ENCODE assay signal across 1 cellular context in genomic region chr9:114156311-114156657, GRCh38.
TF ChIP-seq lines count a peak whose summit lies in the region.

No MANE protein-coding gene starts in this region.

TF ChIP-seq in HCT116, 20 proteins besides CTCF, POLR2A, EP300 and RAD21:
- TF ChIP-seq REST (IDR thresholded peaks at IDR 0.05; ENCODE audit: low read depth) (no peak), CEBPB (IDR thresholded peaks at IDR 0.05; ENCODE audit: low read depth) (no peak), SRF (IDR thresholded peaks at IDR 0.05; ENCODE audit: low read depth) (no peak), FOSL1 (IDR thresholded peaks at IDR 0.05; ENCODE audit: low read depth) (no peak), EZH2phosphoT487 (IDR thresholded peaks at IDR 0.05; ENCODE audit: borderline replicate concordance) (no peak), ELF1 (IDR thresholded peaks at IDR 0.05; ENCODE audit: borderline replicate concordance, low read depth) (no peak), TCF7L2 (IDR thresholded peaks at IDR 0.05; ENCODE audit: borderline replicate concordance, extremely low read depth, insufficient read depth, insufficient read length) (no peak), YY1 (IDR thresholded peaks at IDR 0.05; ENCODE audit: extremely low read depth, insufficient replicate concordance, low read depth, low read length) (no peak), ZNF274 (IDR thresholded peaks at IDR 0.05; ENCODE audit: low read depth, low read length) (no peak), CBX3 (IDR thresholded peaks at IDR 0.05; ENCODE audit: low read depth) (no peak), ZFX (IDR thresholded peaks at IDR 0.05) (no peak), SIN3A (IDR thresholded peaks at IDR 0.05; ENCODE audit: low read depth) (no peak), EZH2 (IDR thresholded peaks at IDR 0.05) (no peak), EGR1 (IDR thresholded peaks at IDR 0.05; ENCODE audit: low read depth) (no peak), MAX (IDR thresholded peaks at IDR 0.05) (no peak), JUND (IDR thresholded peaks at IDR 0.05) (no peak), SP1 (IDR thresholded peaks at IDR 0.05; ENCODE audit: low read depth) (no peak), POLR2AphosphoS5 (IDR thresholded peaks at IDR 0.05; ENCODE audit: low read depth, low read length) (no peak)
- TF ChIP-seq, protein P1, sequence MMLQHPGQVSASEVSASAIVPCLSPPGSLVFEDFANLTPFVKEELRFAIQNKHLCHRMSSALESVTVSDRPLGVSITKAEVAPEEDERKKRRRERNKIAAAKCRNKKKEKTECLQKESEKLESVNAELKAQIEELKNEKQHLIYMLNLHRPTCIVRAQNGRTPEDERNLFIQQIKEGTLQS (IDR thresholded peaks at IDR 0.05) = no peak
- TF ChIP-seq, protein P2, sequence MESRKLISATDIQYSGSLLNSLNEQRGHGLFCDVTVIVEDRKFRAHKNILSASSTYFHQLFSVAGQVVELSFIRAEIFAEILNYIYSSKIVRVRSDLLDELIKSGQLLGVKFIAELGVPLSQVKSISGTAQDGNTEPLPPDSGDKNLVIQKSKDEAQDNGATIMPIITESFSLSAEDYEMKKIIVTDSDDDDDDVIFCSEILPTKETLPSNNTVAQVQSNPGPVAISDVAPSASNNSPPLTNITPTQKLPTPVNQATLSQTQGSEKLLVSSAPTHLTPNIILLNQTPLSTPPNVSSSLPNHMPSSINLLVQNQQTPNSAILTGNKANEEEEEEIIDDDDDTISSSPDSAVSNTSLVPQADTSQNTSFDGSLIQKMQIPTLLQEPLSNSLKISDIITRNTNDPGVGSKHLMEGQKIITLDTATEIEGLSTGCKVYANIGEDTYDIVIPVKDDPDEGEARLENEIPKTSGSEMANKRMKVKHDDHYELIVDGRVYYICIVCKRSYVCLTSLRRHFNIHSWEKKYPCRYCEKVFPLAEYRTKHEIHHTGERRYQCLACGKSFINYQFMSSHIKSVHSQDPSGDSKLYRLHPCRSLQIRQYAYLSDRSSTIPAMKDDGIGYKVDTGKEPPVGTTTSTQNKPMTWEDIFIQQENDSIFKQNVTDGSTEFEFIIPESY (IDR thresholded peaks at IDR 0.05; ENCODE audit: extremely low read depth, insufficient replicate concordance, low read length) = no peak
